In the genomic region with DNA sequence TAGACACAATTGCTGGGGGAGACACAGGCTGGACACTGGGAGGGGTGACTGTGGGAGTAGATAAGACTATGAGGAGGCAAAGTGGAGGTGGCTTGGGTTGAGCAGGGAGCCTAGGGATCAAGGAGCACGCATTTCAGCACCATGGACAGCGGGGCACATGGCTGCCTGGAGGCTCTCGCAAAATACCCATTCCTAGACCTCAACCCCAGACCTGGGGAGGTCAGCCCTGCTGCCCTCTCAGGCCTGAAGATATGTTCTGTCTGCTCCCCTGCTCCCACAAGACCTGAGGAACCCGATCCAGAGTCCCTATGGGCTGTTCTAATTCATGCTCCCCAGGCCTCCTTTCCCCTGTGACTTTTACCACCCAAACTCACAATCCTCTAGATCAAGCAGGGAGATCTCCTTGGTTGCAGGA, we compare ENCODE assay signal across 1 cellular context.
TF ChIP-seq lines count a peak whose summit lies in the region.

No MANE protein-coding gene starts in this region.

TF ChIP-seq in K562, 482 proteins besides CTCF, POLR2A, EP300 and RAD21 (continued from another document and continues in another):
- TF ChIP-seq, protein P1, sequence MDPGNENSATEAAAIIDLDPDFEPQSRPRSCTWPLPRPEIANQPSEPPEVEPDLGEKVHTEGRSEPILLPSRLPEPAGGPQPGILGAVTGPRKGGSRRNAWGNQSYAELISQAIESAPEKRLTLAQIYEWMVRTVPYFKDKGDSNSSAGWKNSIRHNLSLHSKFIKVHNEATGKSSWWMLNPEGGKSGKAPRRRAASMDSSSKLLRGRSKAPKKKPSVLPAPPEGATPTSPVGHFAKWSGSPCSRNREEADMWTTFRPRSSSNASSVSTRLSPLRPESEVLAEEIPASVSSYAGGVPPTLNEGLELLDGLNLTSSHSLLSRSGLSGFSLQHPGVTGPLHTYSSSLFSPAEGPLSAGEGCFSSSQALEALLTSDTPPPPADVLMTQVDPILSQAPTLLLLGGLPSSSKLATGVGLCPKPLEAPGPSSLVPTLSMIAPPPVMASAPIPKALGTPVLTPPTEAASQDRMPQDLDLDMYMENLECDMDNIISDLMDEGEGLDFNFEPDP (CRISPR knock-in tag; IDR thresholded peaks at IDR 0.05): no peak
- TF ChIP-seq HMBOX1 (IDR thresholded peaks at IDR 0.05) (no peak), SOX6 (IDR thresholded peaks at IDR 0.05) (no peak), TAF7 (tag; IDR thresholded peaks at IDR 0.05) (no peak), SMAD1 (IDR thresholded peaks at IDR 0.05; ENCODE audit: low read depth, low read length, partially characterized antibody) (no peak), ZNF830 (CRISPR knock-in tag; IDR thresholded peaks at IDR 0.05) (no peak), ATF1 (CRISPR knock-in tag; IDR thresholded peaks at IDR 0.05) (no peak), ATF1 (tag; IDR thresholded peaks at IDR 0.05) (no peak), FOSL1 (tag; conservative IDR thresholded peaks at IDR 0.05) (no peak), SMARCC2 (IDR thresholded peaks at IDR 0.05; ENCODE audit: low read depth) (no peak), PTBP1 (IDR thresholded peaks at IDR 0.05; ENCODE audit: low read depth, low read length) (no peak), ZNF561 (CRISPR knock-in tag; conservative IDR thresholded peaks at IDR 0.05) (no peak), GABPB1 (CRISPR knock-in tag; IDR thresholded peaks at IDR 0.05) (peak; percentile 78), CBX3 (IDR thresholded peaks at IDR 0.05; ENCODE audit: borderline replicate concordance in 1 of 2, low read length in 2 of 2) (peak in 1 of 2 experiments; percentile 89; a peak in 1 of 3 replicates), NKRF (IDR thresholded peaks at IDR 0.05; ENCODE audit: borderline replicate concordance) (peak; percentile 62; the same call in 1 of the 2 replicates), E2F4 (CRISPR knock-in tag; IDR thresholded peaks at IDR 0.05; ENCODE audit: low read depth) (peak; percentile 89), ERF (CRISPR knock-in tag; IDR thresholded peaks at IDR 0.05) (0 out of 2 replicates have a peak, but pooled peaks have one; percentile 51), ARID1B (IDR thresholded peaks at IDR 0.05) (no peak), FOXP1 (CRISPR knock-in tag; IDR thresholded peaks at IDR 0.05) (peak; percentile 97), ARID4B (CRISPR knock-in tag; IDR thresholded peaks at IDR 0.05) (peak; percentile 91), TEAD4 (IDR thresholded peaks at IDR 0.05; ENCODE audit: low read length) (0 out of 2 replicates have a peak, but pooled peaks have one; percentile 15), TEAD4 (CRISPR knock-in tag; IDR thresholded peaks at IDR 0.05; ENCODE audit: borderline replicate concordance) (peak; percentile 85; the same call in 1 of the 2 replicates), CTCFL (IDR thresholded peaks at IDR 0.05; ENCODE audit: borderline replicate concordance, insufficient read depth, low read depth, low read length, poor library complexity, severe bottlenecking) (no peak), E2F3 (CRISPR knock-in tag; IDR thresholded peaks at IDR 0.05) (no peak), GMEB1 (CRISPR knock-in tag; IDR thresholded peaks at IDR 0.05) (no peak), DDX20 (tag; IDR thresholded peaks at IDR 0.05; ENCODE audit: low read depth) (no peak), ZNF507 (tag; conservative IDR thresholded peaks at IDR 0.05) (no peak), ZFX (CRISPR knock-in tag; IDR thresholded peaks at IDR 0.05) (0 out of 2 replicates have a peak, but pooled peaks have one; percentile 31), PRMT5 (CRISPR knock-in tag; IDR thresholded peaks at IDR 0.05) (peak; percentile 98), HMG20A (CRISPR knock-in tag; conservative IDR thresholded peaks at IDR 0.05) (no peak), ZNF764 (CRISPR knock-in tag; IDR thresholded peaks at IDR 0.05; ENCODE audit: low read depth) (no peak)
- TF ChIP-seq, protein P2, sequence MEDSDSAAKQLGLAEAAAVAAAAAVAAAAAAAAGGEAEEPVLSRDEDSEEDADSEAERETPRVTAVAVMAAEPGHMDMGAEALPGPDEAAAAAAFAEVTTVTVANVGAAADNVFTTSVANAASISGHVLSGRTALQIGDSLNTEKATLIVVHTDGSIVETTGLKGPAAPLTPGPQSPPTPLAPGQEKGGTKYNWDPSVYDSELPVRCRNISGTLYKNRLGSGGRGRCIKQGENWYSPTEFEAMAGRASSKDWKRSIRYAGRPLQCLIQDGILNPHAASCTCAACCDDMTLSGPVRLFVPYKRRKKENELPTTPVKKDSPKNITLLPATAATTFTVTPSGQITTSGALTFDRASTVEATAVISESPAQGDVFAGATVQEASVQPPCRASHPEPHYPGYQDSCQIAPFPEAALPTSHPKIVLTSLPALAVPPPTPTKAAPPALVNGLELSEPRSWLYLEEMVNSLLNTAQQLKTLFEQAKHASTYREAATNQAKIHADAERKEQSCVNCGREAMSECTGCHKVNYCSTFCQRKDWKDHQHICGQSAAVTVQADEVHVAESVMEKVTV (CRISPR knock-in tag; IDR thresholded peaks at IDR 0.05): no peak
- TF ChIP-seq, protein P3, sequence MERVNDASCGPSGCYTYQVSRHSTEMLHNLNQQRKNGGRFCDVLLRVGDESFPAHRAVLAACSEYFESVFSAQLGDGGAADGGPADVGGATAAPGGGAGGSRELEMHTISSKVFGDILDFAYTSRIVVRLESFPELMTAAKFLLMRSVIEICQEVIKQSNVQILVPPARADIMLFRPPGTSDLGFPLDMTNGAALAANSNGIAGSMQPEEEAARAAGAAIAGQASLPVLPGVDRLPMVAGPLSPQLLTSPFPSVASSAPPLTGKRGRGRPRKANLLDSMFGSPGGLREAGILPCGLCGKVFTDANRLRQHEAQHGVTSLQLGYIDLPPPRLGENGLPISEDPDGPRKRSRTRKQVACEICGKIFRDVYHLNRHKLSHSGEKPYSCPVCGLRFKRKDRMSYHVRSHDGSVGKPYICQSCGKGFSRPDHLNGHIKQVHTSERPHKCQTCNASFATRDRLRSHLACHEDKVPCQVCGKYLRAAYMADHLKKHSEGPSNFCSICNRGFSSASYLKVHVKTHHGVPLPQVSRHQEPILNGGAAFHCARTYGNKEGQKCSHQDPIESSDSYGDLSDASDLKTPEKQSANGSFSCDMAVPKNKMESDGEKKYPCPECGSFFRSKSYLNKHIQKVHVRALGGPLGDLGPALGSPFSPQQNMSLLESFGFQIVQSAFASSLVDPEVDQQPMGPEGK (CRISPR knock-in tag; IDR thresholded peaks at IDR 0.05; ENCODE audit: borderline replicate concordance): no peak
- TF ChIP-seq, protein P4, sequence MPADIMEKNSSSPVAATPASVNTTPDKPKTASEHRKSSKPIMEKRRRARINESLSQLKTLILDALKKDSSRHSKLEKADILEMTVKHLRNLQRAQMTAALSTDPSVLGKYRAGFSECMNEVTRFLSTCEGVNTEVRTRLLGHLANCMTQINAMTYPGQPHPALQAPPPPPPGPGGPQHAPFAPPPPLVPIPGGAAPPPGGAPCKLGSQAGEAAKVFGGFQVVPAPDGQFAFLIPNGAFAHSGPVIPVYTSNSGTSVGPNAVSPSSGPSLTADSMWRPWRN (IDR thresholded peaks at IDR 0.05; ENCODE audit: low read depth): no peak
